Comparison of ENCODE assay signal across 8 cellular contexts in genomic region chr1:146409817-146410441, GRCh38.
DNase-seq lines count a peak whose midpoint lies in the region; ATAC-seq and TF ChIP-seq lines count a peak whose summit lies in the region.
"Not testable (repeated sequence)": the region's sequence is repeated elsewhere in the genome, so short reads cannot be mapped to it uniquely, and the experiment has no call there.

No MANE protein-coding gene starts in this region.

- peak; percentile 80 for ATAC-seq in CD4-positive, alpha-beta T cell (ENCODE audit: poor library complexity)
- ATAC-seq in HG02610 (IDR thresholded peaks at IDR 0.05; ENCODE audit: unreplicated experiment) = peak; percentile 61
- peak; percentile 86 for ATAC-seq in Right ventricle myocardium inferior

- intact Hi-C loops in CD4-positive, alpha-beta T cell (cut with DNase I, micrococcal nuclease); Right ventricle myocardium inferior (cut with DNase I): not testable (repeated sequence)

- H3K4me3 ChIP-seq in mesodermal cell (ENCODE audit: extremely low read depth, insufficient read depth, low read length, poor library complexity, severe bottlenecking) = not testable (repeated sequence)
- H3K4me3 ChIP-seq in skin epidermis = peak overlapping the region in 1 of 7 experiments; percentile 9

- TF ChIP-seq CTCF in CD4-positive, alpha-beta T cell (IDR thresholded peaks at IDR 0.05) = not testable (repeated sequence)

- H3K4me3 Mint-ChIP-seq in CD4-positive, alpha-beta T cell = peak overlapping the region; percentile 88
- peak overlapping the region; percentile 49 for H3K4me3 Mint-ChIP-seq in activated T-cell treated with anti-CD3 and anti-CD28 coated beads, Interleukin-2, amount 50 U/mL, for 24 hours

- DNase-seq in CD4-positive, alpha-beta T cell = peak in 1 of 10 experiments; percentile 12
- DNase-seq in NCI-H526 treated with DMSO at 0.1 percent for 48 hours (lab: John Stamatoyannopoulos, UW) (peak; percentile 61), cerebellar cortex (ENCODE audit: low spot score) (peak; percentile 95)
- DNase-seq in activated T-cell treated with anti-CD3 and anti-CD28 coated beads, Interleukin-2, amount 50 U/mL, for 24 hours; Right ventricle myocardium inferior (ENCODE audit: missing footprints): not testable (repeated sequence)

- 45 to 53% methylated on average over 8 to 13 of the region's 26 CpGs for WGBS in mesodermal cell (ENCODE audit: insufficient coverage in 2 of 2), 2 experiments

- H3K27ac ChIP-seq in CD4-positive, alpha-beta T cell (ENCODE audit: low read depth, low read length) = not testable (repeated sequence)
- H3K27ac ChIP-seq in mesodermal cell (ENCODE audit: low read depth, low read length, severe bottlenecking) (peak overlapping the region; percentile 72), skin epidermis (peak overlapping the region in 13 of 21 experiments; percentile 4 to 86 (median 62))

- not testable (repeated sequence) for H3K27me3 ChIP-seq in CD4-positive, alpha-beta T cell (ENCODE audit: control insufficient read depth, insufficient read depth, low read length)

- not testable (repeated sequence) for H3K9me3 Mint-ChIP-seq in CD4-positive, alpha-beta T cell; activated T-cell treated with anti-CD3 and anti-CD28 coated beads, Interleukin-2, amount 50 U/mL, for 24 hours

- H3K36me3 Mint-ChIP-seq in CD4-positive, alpha-beta T cell (ENCODE audit: low read depth); activated T-cell treated with anti-CD3 and anti-CD28 coated beads, Interleukin-2, amount 50 U/mL, for 24 hours (ENCODE audit: low read depth): not testable (repeated sequence)

- H3K9me3 ChIP-seq in CD4-positive, alpha-beta T cell (ENCODE audit: control insufficient read depth, low read length); mesodermal cell (ENCODE audit: control insufficient read depth, low read length): not testable (repeated sequence)

- H3K4me1 Mint-ChIP-seq in CD4-positive, alpha-beta T cell (ENCODE audit: low read depth) = peaks cover 14% of the 10 kb centered on the region
- peaks cover 14% of the 10 kb centered on the region for H3K4me1 Mint-ChIP-seq in activated T-cell treated with anti-CD3 and anti-CD28 coated beads, Interleukin-2, amount 50 U/mL, for 24 hours (ENCODE audit: low read depth)

- H3K27me3 Mint-ChIP-seq in CD4-positive, alpha-beta T cell; activated T-cell treated with anti-CD3 and anti-CD28 coated beads, Interleukin-2, amount 50 U/mL, for 24 hours: not testable (repeated sequence)

- H3K36me3 ChIP-seq in mesodermal cell (ENCODE audit: control insufficient read depth, insufficient read depth, low read length) = not testable (repeated sequence)

- CTCF ChIA-PET in CD4-positive, alpha-beta T cell (lab: Charles Lee) = not testable (repeated sequence)

- POLR2A ChIA-PET in CD4-positive, alpha-beta T cell (lab: Charles Lee) = interaction anchor here (0.6 kb wide), 1 partner anchor 33 kb away, joined by 3 read pairs; no protein-coding TSS in a partner anchor

- peak overlapping the region; percentile 98 for H3K27ac Mint-ChIP-seq in CD4-positive, alpha-beta T cell
- H3K27ac Mint-ChIP-seq in activated T-cell treated with anti-CD3 and anti-CD28 coated beads, Interleukin-2, amount 50 U/mL, for 24 hours = peak overlapping the region; percentile 95

- H3K4me1 ChIP-seq in mesodermal cell (ENCODE audit: control insufficient read depth, insufficient read depth, low read length, poor library complexity, severe bottlenecking) = not testable (repeated sequence)
